19 cellular contexts compared by ENCODE assay signal in genomic region chr2:222900354-222900753, GRCh38. TPM values are rescaled to one million over a fixed set of nuclear protein-coding genes. Genes with fewer than 3 reads are reported as not detected.
DNase-seq lines count a peak whose midpoint lies in the region; ATAC-seq and TF ChIP-seq lines count a peak whose summit lies in the region.
"Had no signal": no experiment of that assay in that cellular context is flagged by ENCODE, and none has a peak within 500 bp of the region (broad histone marks: within the 10 kb centered on the region; RNA-seq: fewer than 3 reads in every experiment).

No MANE protein-coding gene starts in this region.

- no peak for TF ChIP-seq POLR2A in IMR-90 (IDR thresholded peaks at IDR 0.05; ENCODE audit: low read depth, low read length)

- H3K27ac Mint-ChIP-seq in chondrocyte (ENCODE audit: unreplicated experiment): peak overlapping the region; percentile 58
- H3K27ac Mint-ChIP-seq in mesothelial cell of epicardium: peak overlapping the region; percentile 37

- CTCF ChIA-PET in IMR-90 (lab: Yijun Ruan, JAX): interaction anchor here (1.0 to 1.4 kb wide), 2 partner anchors 71 to 210 kb away, joined by 3 read pairs; no protein-coding TSS in a partner anchor

- peak overlapping the region; percentile 62; the same call in 1 of the 2 replicates for H2AK5ac ChIP-seq in IMR-90 (ENCODE audit: low read depth, low read length)

- peaks cover 17% of the 10 kb centered on the region for H3K9me1 ChIP-seq in IMR-90 (ENCODE audit: insufficient read depth, low read length)

- H3K9me3 ChIP-seq in IMR-90 (ENCODE audit: control insufficient read depth, insufficient read depth, low read length): no peaks in the 10 kb centered on the region
- H3K9me3 ChIP-seq: neutrophil had no signal

- H3K56ac ChIP-seq in IMR-90 (ENCODE audit: extremely low read depth, insufficient read depth, low read length): no peak overlapping the region

- BruUV-seq in IMR-90 (replicated peaks; lab: Mats Ljungman, UMichigan): no TSS peak

- peak overlapping the region; percentile 68 for H3K18ac ChIP-seq in IMR-90 (ENCODE audit: low read depth, low read length)

- in situ Hi-C loops in IMR-90 (cut with MboI; ENCODE audit: low sequenced_read_pairs): loop anchor here (5.0 kb wide), 1 partner anchor 208 kb away; no protein-coding TSS in a partner anchor

- H2BK120ac ChIP-seq in IMR-90 (ENCODE audit: low read depth, low read length): peak overlapping the region; percentile 49

- peak; percentile 66 for ATAC-seq in IMR-90 (ENCODE audit: low read depth)
- ATAC-seq in stimulated activated naive CD8-positive, alpha-beta T cell treated with anti-CD3 and anti-CD28 coated beads, Interleukin-15, Interleukin-2, amounts not matched to agents 100 U/mL and 50 U/mL, for 24 hours: no peak
- ATAC-seq in GM21723 (IDR thresholded peaks at IDR 0.05; ENCODE audit: unreplicated experiment): no peak
- no peak for ATAC-seq in GM21529 (IDR thresholded peaks at IDR 0.05; ENCODE audit: unreplicated experiment)
- ATAC-seq: activated CD4-positive, CD25-positive, alpha-beta regulatory T cell treated with anti-CD3 and anti-CD28 coated beads, Interleukin-2, amount 50 U/mL, for 24 hours; GM12878 had no signal

- peak overlapping the region; percentile 65 for H4K91ac ChIP-seq in IMR-90 (ENCODE audit: insufficient read depth, low read depth, low read length)

- no peak overlapping the region for H2AFZ ChIP-seq in IMR-90 (replicated peaks; ENCODE audit: low read length, poor library complexity)

- H3K4me3 ChIP-seq in IMR-90 (ENCODE audit: insufficient read depth, low read depth, low read length): peak overlapping the region; percentile 1; the same call in 1 of the 2 replicates
- H3K4me3 ChIP-seq: GM12878, lung, SK-N-MC had no signal

- DNase-seq in AG09319 (ENCODE audit: extremely low read depth, low read depth) (peak; percentile 42), IMR-90 (peak; percentile 91), chondrocyte (ENCODE audit: low spot score) (no peak), mesothelial cell of epicardium (ENCODE audit: low spot score in 2 of 2, unreplicated experiment in 2 of 2) (no peak), SW 1271 (lab: John Stamatoyannopoulos, UW) (no peak)
- no peak for DNase-seq in stimulated activated naive CD8-positive, alpha-beta T cell treated with anti-CD3 and anti-CD28 coated beads, Interleukin-15, Interleukin-2, amounts not matched to agents 100 U/mL and 50 U/mL, for 24 hours
- DNase-seq: activated CD8-positive, alpha-beta memory T cell treated with anti-CD3 and anti-CD28 coated beads, Interleukin-2, amount 50 U/mL, for 48 hours; activated naive CD4-positive, alpha-beta T cell treated with anti-CD3 and anti-CD28 coated beads, Interleukin-2, amount 50 U/mL, for 16 hours; AML-193; central memory CD4-positive, alpha-beta T cell; NCI-H1092 treated with DMSO at 0.1 percent for 48 hours; NCI-H2227 treated with DMSO at 0.1 percent for 48 hours had no signal

- no peak overlapping the region for H2AK9ac ChIP-seq in IMR-90 (replicated peaks; ENCODE audit: low read depth, low read length, poor library complexity)

- peak overlapping the region; percentile 36; the same call in 1 of the 2 replicates for H3K23ac ChIP-seq in IMR-90 (ENCODE audit: low read depth, low read length)

- H3K4me1 Mint-ChIP-seq in chondrocyte (ENCODE audit: low read depth): peaks cover 63% of the 10 kb centered on the region
- H3K4me1 Mint-ChIP-seq in mesothelial cell of epicardium: peaks cover 33% of the 10 kb centered on the region

- H3K36me3 ChIP-seq in IMR-90 (ENCODE audit: control insufficient read depth, insufficient read depth, low read length): peaks cover 4% of the 10 kb centered on the region; the same call in 1 of the 2 replicates
- H3K36me3 ChIP-seq: neutrophil had no signal

- TF ChIP-seq RAD21 in IMR-90 (IDR thresholded peaks at IDR 0.05; ENCODE audit: low read length): no peak

- dilution Hi-C loops in IMR-90 (cut with HindIII; ENCODE audit: low sequenced_read_pairs, unreplicated experiment): no loop called here

- peak overlapping the region; percentile 26; the same call in 1 of the 2 replicates for H4K5ac ChIP-seq in IMR-90 (ENCODE audit: low read depth, low read length)

- peaks cover 23% of the 10 kb centered on the region for H3K4me1 ChIP-seq in IMR-90 (ENCODE audit: control insufficient read depth, insufficient read depth, low read length)

- H2BK20ac ChIP-seq in IMR-90 (ENCODE audit: low read depth, low read length): peak overlapping the region; percentile 30

- no CpG with 5 or more reads among the region's 2 CpGs for WGBS in IMR-90 (ENCODE audit: extremely low coverage in 2 of 2, insufficient read length in 1 of 2), 2 experiments

- H4K20me1 ChIP-seq in IMR-90 (ENCODE audit: insufficient read depth, low read length): peaks cover 33% of the 10 kb centered on the region

- H3K4ac ChIP-seq in IMR-90 (ENCODE audit: low read depth, low read length): peak overlapping the region; percentile 49

- peak overlapping the region; percentile 10 to 20; a peak in 2 of 4 replicates for H4K8ac ChIP-seq in IMR-90 (ENCODE audit: low read depth in 2 of 2, low read length in 2 of 2)

- intact Hi-C loops in IMR-90 (cut with micrococcal nuclease): loop anchor here (2.0 to 10.0 kb wide), 2 partner anchors 40 to 846 kb away; partner anchors contain the start of gene ACSL3

- H3K9me3 Mint-ChIP-seq in chondrocyte (ENCODE audit: low read depth) (no peaks in the 10 kb centered on the region), mesothelial cell of epicardium (no peaks in the 10 kb centered on the region)

- peak overlapping the region; percentile 92; the same call in 1 of the 2 replicates for H3K27ac ChIP-seq in IMR-90 (ENCODE audit: insufficient read depth, low read length)
- H3K27ac ChIP-seq: neutrophil, SK-N-MC had no signal

- POLR2A ChIA-PET in IMR-90 (lab: Charles Lee; ENCODE audit: unreplicated experiment): no interaction called here

- H2BK15ac ChIP-seq in IMR-90 (ENCODE audit: low read depth, low read length): peak overlapping the region; percentile 58; the same call in 1 of the 3 replicates

- peak overlapping the region; percentile 71 for H2BK5ac ChIP-seq in IMR-90 (ENCODE audit: low read depth, low read length, poor library complexity, severe bottlenecking)

- H3K79me1 ChIP-seq in IMR-90 (ENCODE audit: low read depth in 1 of 2, low read length in 2 of 2): peaks cover 20 to 38% of the 10 kb centered on the region in 2 experiments

- H3K36me3 Mint-ChIP-seq in chondrocyte (ENCODE audit: low read depth) (peaks cover 2% of the 10 kb centered on the region), mesothelial cell of epicardium (peaks cover 10% of the 10 kb centered on the region)

- no peaks in the 10 kb centered on the region for H3K27me3 ChIP-seq in IMR-90 (ENCODE audit: control insufficient read depth, insufficient read depth, low read length)
- H3K27me3 ChIP-seq: neutrophil had no signal

- H3K14ac ChIP-seq in IMR-90 (replicated peaks; ENCODE audit: low read depth, low read length): no peak overlapping the region; the same call in 1 of the 2 replicates

- H3K27me3 Mint-ChIP-seq in chondrocyte (ENCODE audit: low read depth) (no peaks in the 10 kb centered on the region), mesothelial cell of epicardium (ENCODE audit: low read depth) (no peaks in the 10 kb centered on the region)

- TF ChIP-seq CTCF in AG09319 (IDR thresholded peaks at IDR 0.05; ENCODE audit: low read depth, low read length) (no peak), IMR-90 (conservative IDR thresholded peaks at IDR 0.05; ENCODE audit: low read depth, low read length) (no peak), chondrocyte (IDR thresholded peaks at IDR 0.05) (no peak), mesothelial cell of epicardium (IDR thresholded peaks at IDR 0.05; ENCODE audit: unreplicated experiment) (no peak)

- H3K9ac ChIP-seq in IMR-90 (ENCODE audit: low read depth, low read length): no peak overlapping the region

- H3K4me3 Mint-ChIP-seq in chondrocyte (ENCODE audit: unreplicated experiment): no peak overlapping the region
- no peak overlapping the region for H3K4me3 Mint-ChIP-seq in mesothelial cell of epicardium

- peak overlapping the region; percentile 89 for H3K4me2 ChIP-seq in IMR-90 (ENCODE audit: low read depth, low read length)

TF ChIP-seq in IMR-90, 13 proteins besides CTCF, POLR2A, EP300 and RAD21:
- peak; percentile 20; the same call in 1 of the 2 replicates for TF ChIP-seq BHLHE40 (IDR thresholded peaks at IDR 0.05; ENCODE audit: low read depth, low read length)
- TF ChIP-seq RCOR1 (IDR thresholded peaks at IDR 0.05; ENCODE audit: insufficient replicate concordance, low read length): no peak
- TF ChIP-seq FOS (IDR thresholded peaks at IDR 0.05; ENCODE audit: low read depth, low read length): peak; percentile 81
- TF ChIP-seq USF2 (IDR thresholded peaks at IDR 0.05; ENCODE audit: low read depth, low read length): no peak

RNA-seq across cellular contexts. Expression of gene ACSL3, which starts 39.5 kb away (rescaled TPM):
- total RNA-seq in IMR-90 (2012; rRNA removed) (84.2 and 96.4 TPM in 2 replicates), chondrocyte (88.4 to 115 TPM (median 107 TPM) in 3 replicates), mesothelial cell of epicardium (74.5 to 84.3 TPM (median 81.6 TPM) in 3 replicates)
- polyA plus RNA-seq in IMR-90 (2012; rRNA removed): 29.2 and 31.0 TPM in 2 replicates
- 15.5 and 19.7 TPM in 2 replicates for polyA plus RNA-seq in IMR-90 (2012; cell fraction: cytosol; rRNA removed)
- 8.8 and 31.8 TPM in 2 replicates for polyA plus RNA-seq in IMR-90 (2012; cell fraction: nucleus; rRNA removed; ENCODE audit: low replicate concordance)

Comparison
In these comparisons a context has a peak if more than half of its experiments do, and no peak if none do; other contexts are left out.
1. DNase-seq: peak in AG09319 (single experiment) and IMR-90 (single experiment); none in chondrocyte (single experiment), mesothelial cell of epicardium (0 of 2), stimulated activated naive CD8-positive, alpha-beta T cell treated with anti-CD3 and anti-CD28 coated beads, Interleukin-15, Interleukin-2, amounts not matched to agents 100 U/mL and 50 U/mL, for 24 hours (single experiment) and SW 1271 (0 of 2).